In the genomic region with DNA sequence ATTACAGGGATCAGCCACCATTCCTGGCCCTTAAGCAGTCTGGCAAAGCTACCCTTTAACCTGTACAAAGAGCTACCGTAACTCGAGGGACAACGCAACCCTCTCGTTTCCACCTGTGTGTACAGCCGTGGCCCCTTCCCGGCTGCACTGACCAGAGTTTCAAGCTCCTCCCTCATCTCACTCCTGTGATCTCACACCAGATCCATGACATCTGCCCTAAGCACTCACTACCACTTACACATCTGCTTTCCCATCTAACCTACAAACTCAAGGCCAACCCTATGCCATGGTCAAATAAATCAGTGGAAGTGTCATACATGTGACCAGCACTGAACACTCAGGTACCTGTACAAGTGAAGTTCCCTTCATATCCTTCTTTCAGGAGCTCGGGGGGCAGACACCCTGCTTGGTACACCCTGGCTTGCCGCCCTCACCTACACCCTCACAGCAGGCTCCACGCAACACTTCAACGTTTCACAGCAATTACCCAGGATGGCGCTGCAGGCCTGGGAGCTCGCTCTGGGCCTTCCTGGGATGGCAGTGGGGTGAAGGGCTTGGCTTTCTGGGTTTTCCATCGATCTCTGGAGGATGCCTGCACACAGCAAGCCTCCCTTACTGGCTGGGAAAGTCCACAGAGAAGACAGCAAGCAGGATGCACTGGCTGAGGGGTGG, we compare ENCODE assay signal across 18 cellular contexts.
DNase-seq lines count a peak whose midpoint lies in the region; ATAC-seq and TF ChIP-seq lines count a peak whose summit lies in the region.
"Had no signal": no experiment of that assay in that cellular context is flagged by ENCODE, and none has a peak within 500 bp of the region (broad histone marks: within the 10 kb centered on the region; RNA-seq: fewer than 3 reads in every experiment).

No MANE protein-coding gene starts in this region.

- no peaks in the 10 kb centered on the region for H3K9me2 ChIP-seq in hepatocyte (replicated peaks; ENCODE audit: insufficient read depth)

- peaks cover 8% of the 10 kb centered on the region for H3K4me1 Mint-ChIP-seq in activated CD4-positive, alpha-beta T cell treated with anti-CD3 and anti-CD28 coated beads, Interleukin-2, amount 10 ng/mL, durations not matched to agents 24 days and 14 days
- H3K4me1 Mint-ChIP-seq in activated B cell treated with CpG ODN at 0.5 μM for 24 hours, result no peaks in the 10 kb centered on the region
- H3K4me1 Mint-ChIP-seq in stimulated activated memory B cell treated with anti-CD40 and anti-IgM and Interleukin-4, amounts not matched to agents 10 μg/mL and 1 μg/mL and 100 μg/mL, for 72 hours, result peaks cover 45% of the 10 kb centered on the region

- TF ChIP-seq CTCF in activated B cell treated with CpG ODN at 0.5 μM for 24 hours (IDR thresholded peaks at IDR 0.05) (no peak), hepatocyte (IDR thresholded peaks at IDR 0.05; ENCODE audit: poor library complexity) (peak; percentile 9)

- peaks cover 6% of the 10 kb centered on the region for H3K79me2 ChIP-seq in hepatocyte

- peak overlapping the region; percentile 36 for H3K4me2 ChIP-seq in hepatocyte
- H3K4me2 ChIP-seq: PC-9 had no signal

- H2AFZ ChIP-seq in hepatocyte, result no peak overlapping the region
- H2AFZ ChIP-seq: PC-9 had no signal

- H3K36me3 ChIP-seq in hepatocyte (replicated peaks; ENCODE audit: insufficient read depth, low read depth) (no peaks in the 10 kb centered on the region), aorta (ENCODE audit: control insufficient read depth in 1 of 2, insufficient read depth in 2 of 2, low read length in 1 of 2) (no peaks in the 10 kb centered on the region)

- H3K4me1 ChIP-seq in hepatocyte (ENCODE audit: insufficient read depth) (peaks cover 38% of the 10 kb centered on the region), aorta (ENCODE audit: control insufficient read depth in 1 of 2, insufficient read depth in 2 of 2, low read length in 2 of 2) (peaks cover 0 to 2% of the 10 kb centered on the region in 2 donors)

- intact Hi-C loops in activated CD4-positive, alpha-beta T cell treated with anti-CD3 and anti-CD28 coated beads, Interleukin-2, amount 10 ng/mL, durations not matched to agents 24 days and 14 days (cut with micrococcal nuclease), result no loop called here
- intact Hi-C loops in activated B cell treated with CpG ODN at 0.5 μM for 24 hours (cut with micrococcal nuclease) (no loop called here), aorta (cut with DNase I) (loop anchor here in 1 of 2 donors (5.0 kb wide), 2 partner anchors 70 to 130 kb away; no protein-coding TSS in a partner anchor)

- H3K27me3 ChIP-seq in hepatocyte (no peaks in the 10 kb centered on the region), aorta (ENCODE audit: control insufficient read depth in 1 of 2, insufficient read depth in 2 of 2, low read length in 1 of 2) (no peaks in the 10 kb centered on the region)

- no peak overlapping the region for H3K4me3 Mint-ChIP-seq in activated CD4-positive, alpha-beta T cell treated with anti-CD3 and anti-CD28 coated beads, Interleukin-2, amount 10 ng/mL, durations not matched to agents 24 days and 14 days
- H3K4me3 Mint-ChIP-seq in activated B cell treated with CpG ODN at 0.5 μM for 24 hours, result no peak overlapping the region
- no peak overlapping the region for H3K4me3 Mint-ChIP-seq in stimulated activated memory B cell treated with anti-CD40 and anti-IgM and Interleukin-4, amounts not matched to agents 10 μg/mL and 1 μg/mL and 100 μg/mL, for 72 hours
- H3K4me3 Mint-ChIP-seq: central memory CD8-positive, alpha-beta T cell; natural killer cell treated with Interleukin-12 subunit alpha and Interleukin-12 subunit beta and Interleukin-15 and Interleukin-18, amount 100 ng/mL, for 72 hours had no signal

- no peak overlapping the region for H3K4me3 ChIP-seq in hepatocyte
- no peak overlapping the region for H3K4me3 ChIP-seq in aorta (ENCODE audit: low read length in 2 of 2)
- H3K4me3 ChIP-seq: K562, PC-9 had no signal

- 88% methylated on average over 13 of the region's 13 CpGs for WGBS in hepatocyte (ENCODE audit: low lambda C conversion rate, missing lambda C conversion rate)
- 96% methylated on average over 13 of the region's 13 CpGs for WGBS in aorta, 2 donors

- ATAC-seq in activated B cell treated with CpG ODN at 0.5 μM for 24 hours (ENCODE audit: low read depth), result no peak
- no peak for ATAC-seq in stimulated activated memory B cell treated with anti-CD40 and anti-IgM and Interleukin-4, amounts not matched to agents 10 μg/mL and 1 μg/mL and 100 μg/mL, for 72 hours
- ATAC-seq in aorta (ENCODE audit: low FRiP score), result no peak
- ATAC-seq: K562; natural killer cell treated with Interleukin-12 subunit alpha and Interleukin-12 subunit beta and Interleukin-15 and Interleukin-18, amount 100 ng/mL, for 72 hours; stimulated activated naive CD8-positive, alpha-beta T cell treated with anti-CD3 and anti-CD28 coated beads, Interleukin-15, Interleukin-2, amounts not matched to agents 100 U/mL and 50 U/mL, for 24 hours had no signal

- peaks cover 61% of the 10 kb centered on the region for H3K36me3 Mint-ChIP-seq in activated CD4-positive, alpha-beta T cell treated with anti-CD3 and anti-CD28 coated beads, Interleukin-2, amount 10 ng/mL, durations not matched to agents 24 days and 14 days (ENCODE audit: low read depth)
- peaks cover 95% of the 10 kb centered on the region for H3K36me3 Mint-ChIP-seq in activated B cell treated with CpG ODN at 0.5 μM for 24 hours (ENCODE audit: low read depth)
- H3K36me3 Mint-ChIP-seq in stimulated activated memory B cell treated with anti-CD40 and anti-IgM and Interleukin-4, amounts not matched to agents 10 μg/mL and 1 μg/mL and 100 μg/mL, for 72 hours, result peaks cover 88% of the 10 kb centered on the region

- CTCF ChIA-PET in activated B cell treated with CpG ODN at 0.5 μM for 24 hours (lab: Charles Lee), result interaction anchor here (0.9 kb wide), 1 partner anchor 134 kb away, joined by 3 read pairs; no protein-coding TSS in a partner anchor

- H3K9me3 ChIP-seq in hepatocyte (ENCODE audit: low read depth) (no peaks in the 10 kb centered on the region), aorta (ENCODE audit: control insufficient read depth, low read length) (no peaks in the 10 kb centered on the region)

- peak overlapping the region; percentile 98 for H3K27ac ChIP-seq in hepatocyte
- H3K27ac ChIP-seq in aorta (ENCODE audit: low read depth in 1 of 2, low read length in 2 of 2), result peak overlapping the region in 1 of 2 donors; percentile 84
- H3K27ac ChIP-seq: epithelial cell of prostate, PC-9 had no signal

- H3K27ac Mint-ChIP-seq in activated CD4-positive, alpha-beta T cell treated with anti-CD3 and anti-CD28 coated beads, Interleukin-2, amount 10 ng/mL, durations not matched to agents 24 days and 14 days, result peak overlapping the region; percentile 74
- peak overlapping the region; percentile 16 for H3K27ac Mint-ChIP-seq in activated B cell treated with CpG ODN at 0.5 μM for 24 hours
- H3K27ac Mint-ChIP-seq in stimulated activated memory B cell treated with anti-CD40 and anti-IgM and Interleukin-4, amounts not matched to agents 10 μg/mL and 1 μg/mL and 100 μg/mL, for 72 hours, result peak overlapping the region; percentile 69

- DNase-seq in activated CD4-positive, alpha-beta T cell treated with anti-CD3 and anti-CD28 coated beads, Interleukin-2, amount 10 ng/mL, durations not matched to agents 24 days and 14 days, result no peak
- no peak for DNase-seq in activated CD4-positive, alpha-beta T cell treated with anti-CD3 and anti-CD28 coated beads for 4 hours
- no peak for DNase-seq in activated B cell treated with CpG ODN at 0.5 μM for 24 hours
- DNase-seq in hepatocyte (ENCODE audit: low spot score), result peak; percentile 53
- no peak for DNase-seq in aorta
- no peak for DNase-seq in HPDE6-E6E7 (ENCODE audit: extremely low spot score)
- no peak for DNase-seq in hippocampal formation (lab: John Stamatoyannopoulos, UW)
- DNase-seq: activated CD4-positive, alpha-beta T cell treated with anti-CD3 and anti-CD28 coated beads, Interleukin-2, amount 50 U/mL, for 48 hours; activated effector memory CD4-positive, alpha-beta T cell treated with anti-CD3 and anti-CD28 coated beads, Interleukin-2, amount 50 U/mL, for 16 hours; NCI-H1417; NCI-H524; PC-9; stimulated activated naive CD8-positive, alpha-beta T cell treated with anti-CD3 and anti-CD28 coated beads, Interleukin-15, Interleukin-2, amounts not matched to agents 100 U/mL and 50 U/mL, for 24 hours had no signal

- no peaks in the 10 kb centered on the region for H3K27me3 Mint-ChIP-seq in activated CD4-positive, alpha-beta T cell treated with anti-CD3 and anti-CD28 coated beads, Interleukin-2, amount 10 ng/mL, durations not matched to agents 24 days and 14 days
- H3K27me3 Mint-ChIP-seq in activated B cell treated with CpG ODN at 0.5 μM for 24 hours, result no peaks in the 10 kb centered on the region
- no peaks in the 10 kb centered on the region for H3K27me3 Mint-ChIP-seq in stimulated activated memory B cell treated with anti-CD40 and anti-IgM and Interleukin-4, amounts not matched to agents 10 μg/mL and 1 μg/mL and 100 μg/mL, for 72 hours
- H3K27me3 Mint-ChIP-seq: central memory CD8-positive, alpha-beta T cell; natural killer cell treated with Interleukin-12 subunit alpha and Interleukin-12 subunit beta and Interleukin-15 and Interleukin-18, amount 100 ng/mL, for 72 hours had no signal

- H3K9me3 Mint-ChIP-seq in activated CD4-positive, alpha-beta T cell treated with anti-CD3 and anti-CD28 coated beads, Interleukin-2, amount 10 ng/mL, durations not matched to agents 24 days and 14 days, result no peaks in the 10 kb centered on the region
- no peaks in the 10 kb centered on the region for H3K9me3 Mint-ChIP-seq in activated B cell treated with CpG ODN at 0.5 μM for 24 hours
- no peaks in the 10 kb centered on the region for H3K9me3 Mint-ChIP-seq in stimulated activated memory B cell treated with anti-CD40 and anti-IgM and Interleukin-4, amounts not matched to agents 10 μg/mL and 1 μg/mL and 100 μg/mL, for 72 hours
- H3K9me3 Mint-ChIP-seq: central memory CD8-positive, alpha-beta T cell; natural killer cell treated with Interleukin-12 subunit alpha and Interleukin-12 subunit beta and Interleukin-15 and Interleukin-18, amount 100 ng/mL, for 72 hours had no signal

- POLR2A ChIA-PET in activated B cell treated with CpG ODN at 0.5 μM for 24 hours (lab: Charles Lee), result interaction anchor here (1.1 to 1.2 kb wide), 2 partner anchors 21 to 23 kb away, joined by 3 to 4 read pairs; no protein-coding TSS in a partner anchor

- no peaks in the 10 kb centered on the region for H4K20me1 ChIP-seq in hepatocyte (ENCODE audit: insufficient read depth, poor library complexity, severe bottlenecking)

Comparison
In these comparisons a context has a peak if more than half of its experiments do, and no peak if none do; other contexts are left out.
1. H3K27ac Mint-ChIP-seq: peak in every context shown above with its lines; median percentile 74 in activated CD4-positive, alpha-beta T cell treated with anti-CD3 and anti-CD28 coated beads, Interleukin-2, amount 10 ng/mL, durations not matched to agents 24 days and 14 days; 69 in stimulated activated memory B cell treated with anti-CD40 and anti-IgM and Interleukin-4, amounts not matched to agents 10 μg/mL and 1 μg/mL and 100 μg/mL, for 72 hours; 16 in activated B cell treated with CpG ODN at 0.5 μM for 24 hours.